ENCODE assay signal across 12 cellular contexts in genomic region chr6:160343144-160343543, GRCh38. TPM values are rescaled to one million over a fixed set of nuclear protein-coding genes. Genes with fewer than 3 reads are reported as not detected.
"Had no signal": no experiment of that assay in that cellular context is flagged by ENCODE, and none has a peak within 500 bp of the region (broad histone marks: within the 10 kb centered on the region; RNA-seq: fewer than 3 reads in every experiment).

No MANE protein-coding gene starts in this region.

- ATAC-seq: GM23338, HCT116 had no signal

- H3K4me3 ChIP-seq: GM23248, GM23338, HAP-1 had no signal

- H2AFZ ChIP-seq: GM23248, GM23338 had no signal

- H3K4me1 ChIP-seq: HAP-1 had no signal

- H3K36me3 ChIP-seq: HAP-1 had no signal

- H3K4me2 ChIP-seq: GM23338 had no signal

- H3K9me3 ChIP-seq: HAP-1 had no signal

- H3K27ac ChIP-seq: GM23248 had no signal

- DNase-seq: GM23248, GOT3, H7, H9, HCEC 1CT, HFFc6 had no signal

- H3K9ac ChIP-seq: GM23248 had no signal

- FAIRE-seq: H1, H54 had no signal

RNA-seq across cellular contexts. Expression of gene SLC22A3, which starts 5.0 kb away (rescaled TPM):
- total RNA-seq: GM23248, H4, HFFc6 had no signal
- polyA plus RNA-seq: GM23248 had no signal
